30 cellular contexts compared by ENCODE assay signal in genomic region chr2:18663861-18664260, GRCh38.
"Had no signal": no experiment of that assay in that cellular context is flagged by ENCODE, and none has a peak within 500 bp of the region (broad histone marks: within the 10 kb centered on the region; RNA-seq: fewer than 3 reads in every experiment).

No MANE protein-coding gene starts in this region.

- H2AFZ ChIP-seq: neural progenitor cell, parathyroid adenoma had no signal

- H3K9me3 ChIP-seq: ovary, psoas muscle, right lobe of liver, stomach, thoracic aorta, thyroid gland, tibial nerve, upper lobe of left lung, vagina had no signal

- H3K79me2 ChIP-seq: parathyroid adenoma had no signal

- H3K4me1 ChIP-seq: neural progenitor cell, parathyroid adenoma, psoas muscle, right lobe of liver, sigmoid colon, spleen, stomach, thyroid gland, tibial nerve, upper lobe of left lung, vagina had no signal

- H3K36me3 Mint-ChIP-seq: natural killer cell treated with Interleukin-12 subunit alpha and Interleukin-12 subunit beta and Interleukin-15 and Interleukin-18, amount 100 ng/mL, for 72 hours; neural progenitor cell; stimulated activated effector memory CD8-positive, alpha-beta T cell treated with anti-CD3 and anti-CD28 coated beads, Interleukin-12 subunit alpha, Interleukin-12 subunit beta, amount 100 ng/mL, for 72 hours had no signal

- H3K4me2 ChIP-seq: neural progenitor cell, smooth muscle cell had no signal

- DNase-seq: occipital lobe; ovary; posterior cingulate gyrus; psoas muscle; right cardiac atrium; right lobe of liver; sigmoid colon; spleen; stimulated activated CD4-positive, alpha-beta T cell treated with anti-CD3 and anti-CD28 coated beads, Interleukin-12 subunit alpha, Interleukin-12 subunit beta, amount 100 ng/mL, for 4 hours; stimulated activated CD4-positive, alpha-beta T cell treated with anti-CD3 and anti-CD28 coated beads, Interleukin-1b, Interleukin-23, amount 100 ng/mL, for 48 hours; stimulated activated CD4-positive, alpha-beta T cell treated with anti-CD3 and anti-CD28 coated beads, Interleukin-2, amount 100 ng/mL, for 48 hours; stimulated activated CD4-positive, alpha-beta T cell treated with anti-CD3 and anti-CD28 coated beads, Interleukin-4, amount 100 ng/mL, for 24 hours; stimulated activated naive B cell treated with anti-CD40 and anti-IgM and Interleukin-4, amounts not matched to agents 10 μg/mL and 1 μg/mL and 100 μg/mL, for 72 hours; stimulated activated naive CD4-positive, alpha-beta T cell treated with Interleukin-2 at 50 U/mL for 16 hours; stomach; thyroid gland; trophoblast cell; upper lobe of left lung had no signal

- H3K4me3 Mint-ChIP-seq: naive thymus-derived CD8-positive, alpha-beta T cell; natural killer cell treated with Interleukin-12 subunit alpha and Interleukin-12 subunit beta and Interleukin-15 and Interleukin-18, amount 100 ng/mL, for 72 hours; neural progenitor cell; stimulated activated effector memory CD8-positive, alpha-beta T cell treated with anti-CD3 and anti-CD28 coated beads, Interleukin-12 subunit alpha, Interleukin-12 subunit beta, amount 100 ng/mL, for 72 hours; stimulated activated naive B cell treated with anti-CD40 and anti-IgM and Interleukin-4, amounts not matched to agents 10 μg/mL and 1 μg/mL and 100 μg/mL, for 72 hours; stimulated activated naive CD8-positive, alpha-beta T cell treated with anti-CD3 and anti-CD28 coated beads, Interleukin-15, Interleukin-2, amounts not matched to agents 100 ng/mL and 50 ng/mL, for 24 hours had no signal

- H3K36me3 ChIP-seq: neural progenitor cell, ovary, right lobe of liver, sigmoid colon, spleen, stomach, thoracic aorta, thyroid gland, tibial nerve, upper lobe of left lung, vagina had no signal

- ATAC-seq: naive thymus-derived CD8-positive, alpha-beta T cell; natural killer cell treated with Interleukin-12 subunit alpha and Interleukin-12 subunit beta and Interleukin-15 and Interleukin-18, amount 100 ng/mL, for 72 hours; psoas muscle; right cardiac atrium; right lobe of liver; stimulated activated effector memory CD8-positive, alpha-beta T cell treated with anti-CD3 and anti-CD28 coated beads, Interleukin-12 subunit alpha, Interleukin-12 subunit beta, amount 100 ng/mL, for 72 hours; stimulated activated naive B cell treated with anti-CD40 and anti-IgM and Interleukin-4, amounts not matched to agents 10 μg/mL and 1 μg/mL and 100 μg/mL, for 72 hours had no signal

- H3K27me3 ChIP-seq: neural progenitor cell, ovary, right lobe of liver, sigmoid colon, spleen, stomach, thyroid gland, tibial nerve, upper lobe of left lung, vagina had no signal

- H3K9ac ChIP-seq: neural progenitor cell, parathyroid adenoma had no signal

- H3K9me3 Mint-ChIP-seq: neural progenitor cell; stimulated activated naive CD8-positive, alpha-beta T cell treated with anti-CD3 and anti-CD28 coated beads, Interleukin-15, Interleukin-2, amounts not matched to agents 100 ng/mL and 50 ng/mL, for 24 hours had no signal

- H3K27ac Mint-ChIP-seq: natural killer cell treated with Interleukin-12 subunit alpha and Interleukin-12 subunit beta and Interleukin-15 and Interleukin-18, amount 100 ng/mL, for 72 hours; neural progenitor cell; progenitor cell of endocrine pancreas; stimulated activated effector memory CD8-positive, alpha-beta T cell treated with anti-CD3 and anti-CD28 coated beads, Interleukin-12 subunit alpha, Interleukin-12 subunit beta, amount 100 ng/mL, for 72 hours; stimulated activated naive B cell treated with anti-CD40 and anti-IgM and Interleukin-4, amounts not matched to agents 10 μg/mL and 1 μg/mL and 100 μg/mL, for 72 hours; stimulated activated naive CD8-positive, alpha-beta T cell treated with anti-CD3 and anti-CD28 coated beads, Interleukin-15, Interleukin-2, amounts not matched to agents 100 ng/mL and 50 ng/mL, for 24 hours had no signal

- H3K4me1 Mint-ChIP-seq: neural progenitor cell; stimulated activated effector memory CD8-positive, alpha-beta T cell treated with anti-CD3 and anti-CD28 coated beads, Interleukin-12 subunit alpha, Interleukin-12 subunit beta, amount 100 ng/mL, for 72 hours; stimulated activated naive B cell treated with anti-CD40 and anti-IgM and Interleukin-4, amounts not matched to agents 10 μg/mL and 1 μg/mL and 100 μg/mL, for 72 hours had no signal

- H3K4me3 ChIP-seq: neural progenitor cell, ovary, psoas muscle, right lobe of liver, sigmoid colon, skin epidermis, smooth muscle cell, spleen, stomach, thoracic aorta, thyroid gland, tibial nerve, upper lobe of left lung, vagina had no signal

- H3K27me3 Mint-ChIP-seq: naive thymus-derived CD8-positive, alpha-beta T cell; natural killer cell treated with Interleukin-12 subunit alpha and Interleukin-12 subunit beta and Interleukin-15 and Interleukin-18, amount 100 ng/mL, for 72 hours; progenitor cell of endocrine pancreas; stimulated activated naive B cell treated with anti-CD40 and anti-IgM and Interleukin-4, amounts not matched to agents 10 μg/mL and 1 μg/mL and 100 μg/mL, for 72 hours; stimulated activated naive CD8-positive, alpha-beta T cell treated with anti-CD3 and anti-CD28 coated beads, Interleukin-15, Interleukin-2, amounts not matched to agents 100 ng/mL and 50 ng/mL, for 24 hours had no signal

- H3K27ac ChIP-seq: neural progenitor cell, ovary, parathyroid adenoma, psoas muscle, right lobe of liver, sigmoid colon, skin epidermis, spleen, stomach, thoracic aorta, thyroid gland, tibial nerve, upper lobe of left lung, vagina had no signal
